ENCODE assay signal across 20 cellular contexts in the genomic region with DNA sequence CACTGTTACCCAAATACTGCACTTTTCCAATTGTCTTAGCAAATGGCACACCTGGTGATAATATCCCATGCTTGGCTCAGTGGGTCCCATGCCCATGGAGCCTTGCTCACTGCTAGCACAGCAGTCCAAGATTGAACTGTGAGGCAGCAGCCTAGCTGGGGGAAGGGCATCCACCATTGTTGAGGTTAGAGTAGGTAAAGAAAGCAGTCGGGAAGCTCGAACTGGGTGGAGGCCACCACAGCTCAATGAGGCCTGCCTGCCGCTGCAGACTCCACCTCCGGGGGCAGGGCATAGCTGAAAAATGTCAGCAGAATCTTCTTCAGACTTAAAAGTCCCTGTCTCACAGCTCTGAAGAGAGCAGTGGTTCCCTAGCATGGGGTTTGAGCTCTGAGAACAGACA. TPM values are rescaled to one million over a fixed set of nuclear protein-coding genes. Genes with fewer than 3 reads are reported as not detected.
DNase-seq lines count a peak whose midpoint lies in the region; ATAC-seq and TF ChIP-seq lines count a peak whose summit lies in the region.
"Had no signal": no experiment of that assay in that cellular context is flagged by ENCODE, and none has a peak within 500 bp of the region (broad histone marks: within the 10 kb centered on the region; RNA-seq: fewer than 3 reads in every experiment).

No MANE protein-coding gene starts in this region.

- CTCF ChIA-PET in CD4-positive, alpha-beta T cell (lab: Charles Lee), result no interaction called here

- H3K79me2 ChIP-seq in DND-41 (ENCODE audit: insufficient read depth, low read length), result no peaks in the 10 kb centered on the region

- no peak overlapping the region for H2AFZ ChIP-seq in DND-41 (ENCODE audit: low read depth, low read length)
- H2AFZ ChIP-seq: GM23248 had no signal

- H3K36me3 ChIP-seq in DND-41 (ENCODE audit: insufficient read depth, low read length), result no peaks in the 10 kb centered on the region
- H3K36me3 ChIP-seq: BLaER1 had no signal

- H3K9me3 ChIP-seq in CD4-positive, alpha-beta T cell (ENCODE audit: control insufficient read depth, low read length), result no peaks in the 10 kb centered on the region
- no peaks in the 10 kb centered on the region for H3K9me3 ChIP-seq in DND-41 (ENCODE audit: insufficient read depth, low read length, severe bottlenecking)
- H3K9me3 ChIP-seq in iPS-18c (ENCODE audit: control insufficient read depth, insufficient read depth, low read length), result no peaks in the 10 kb centered on the region
- H3K9me3 ChIP-seq: BLaER1 had no signal

- H3K4me3 ChIP-seq in DND-41 (ENCODE audit: low read depth in 1 of 2, low read length in 2 of 2), result no peak overlapping the region
- H3K4me3 ChIP-seq in iPS-18c (ENCODE audit: insufficient read depth, low read depth, low read length), result peak overlapping the region; percentile 9; the same call in 1 of the 2 replicates
- H3K4me3 ChIP-seq: BLaER1, GM23248 had no signal

- H3K9ac ChIP-seq in DND-41 (ENCODE audit: low read depth, low read length), result no peak overlapping the region
- H3K9ac ChIP-seq: BLaER1, GM23248 had no signal

- no peak overlapping the region for H3K4me3 Mint-ChIP-seq in CD4-positive, alpha-beta T cell
- H3K4me3 Mint-ChIP-seq: B cell; CD4-positive, CD25-positive, alpha-beta regulatory T cell; CD8-positive, alpha-beta memory T cell had no signal

- H3K27ac ChIP-seq in CD4-positive, alpha-beta T cell (ENCODE audit: low read depth, low read length), result no peak overlapping the region
- H3K27ac ChIP-seq in DND-41 (ENCODE audit: low read length), result no peak overlapping the region
- H3K27ac ChIP-seq in VCaP, result peak overlapping the region; percentile 86; the same call in 1 of the 2 replicates
- H3K27ac ChIP-seq: BLaER1, C4-2B, GM23248 had no signal

- POLR2A ChIA-PET in CD4-positive, alpha-beta T cell (lab: Charles Lee), result interaction anchor here (0.6 to 1.7 kb wide), 3 partner anchors 37 to 1221 kb away, joined by 3 to 4 read pairs (median 4); no protein-coding TSS in a partner anchor

- ATAC-seq in CD4-positive, alpha-beta T cell (ENCODE audit: poor library complexity), result peak; percentile 93
- ATAC-seq in DND-41 (ENCODE audit: insufficient read depth, low read depth), result no peak
- ATAC-seq: HCT116 had no signal

- H3K4me2 ChIP-seq in DND-41 (ENCODE audit: insufficient read depth, low read length), result no peak overlapping the region
- H3K4me2 ChIP-seq: BLaER1 had no signal

- H3K4me1 Mint-ChIP-seq in CD4-positive, alpha-beta T cell (ENCODE audit: low read depth), result peaks cover 23% of the 10 kb centered on the region
- H3K4me1 Mint-ChIP-seq: B cell; CD4-positive, CD25-positive, alpha-beta regulatory T cell; CD8-positive, alpha-beta memory T cell had no signal

- H3K27ac Mint-ChIP-seq in CD4-positive, alpha-beta T cell, result peak overlapping the region; percentile 69
- H3K27ac Mint-ChIP-seq: B cell; CD4-positive, CD25-positive, alpha-beta regulatory T cell; CD8-positive, alpha-beta memory T cell had no signal

- DNase-seq in CD4-positive, alpha-beta T cell, result peak in 1 of 10 experiments; percentile 56
- peak; percentile 20 for DNase-seq in DND-41
- DNase-seq in NCI-H526 treated with DMSO at 0.1 percent for 48 hours (lab: John Stamatoyannopoulos, UW), result no peak
- no peak for DNase-seq in A172 (ENCODE audit: low spot score)
- no peak for DNase-seq in cardiac septum (ENCODE audit: low spot score)
- DNase-seq: CD4-positive, CD25-positive, alpha-beta regulatory T cell; CD8-positive, alpha-beta memory T cell; DMS 273 treated with DMSO at 0.1 percent for 48 hours; DMS79; GM23248; H7 had no signal

- no peaks in the 10 kb centered on the region for H3K4me1 ChIP-seq in DND-41 (ENCODE audit: insufficient read depth, low read length)

- H3K36me3 Mint-ChIP-seq in CD4-positive, alpha-beta T cell (ENCODE audit: low read depth), result no peaks in the 10 kb centered on the region
- H3K36me3 Mint-ChIP-seq: CD4-positive, CD25-positive, alpha-beta regulatory T cell had no signal

- TF ChIP-seq CTCF in CD4-positive, alpha-beta T cell (IDR thresholded peaks at IDR 0.05), result no peak
- no peak for TF ChIP-seq CTCF in DND-41 (IDR thresholded peaks at IDR 0.05; ENCODE audit: borderline replicate concordance, extremely low read depth, low read length, poor library complexity, severe bottlenecking)
- TF ChIP-seq CTCF in VCaP (conservative IDR thresholded peaks at IDR 0.05), result no peak

- peaks cover 6% of the 10 kb centered on the region for H3K27me3 ChIP-seq in CD4-positive, alpha-beta T cell (ENCODE audit: control insufficient read depth, insufficient read depth, low read length)
- no peaks in the 10 kb centered on the region for H3K27me3 ChIP-seq in DND-41 (ENCODE audit: insufficient read depth, low read length, poor library complexity)
- H3K27me3 ChIP-seq: BLaER1 had no signal

- no peaks in the 10 kb centered on the region for H3K27me3 Mint-ChIP-seq in CD4-positive, alpha-beta T cell

- peaks cover 2% of the 10 kb centered on the region for H3K9me3 Mint-ChIP-seq in CD4-positive, alpha-beta T cell

- no peaks in the 10 kb centered on the region for H4K20me1 ChIP-seq in DND-41 (ENCODE audit: insufficient read depth, low read length)
- H4K20me1 ChIP-seq: BLaER1 had no signal

- intact Hi-C loops in CD4-positive, alpha-beta T cell (cut with DNase I, micrococcal nuclease), result no loop called here
- intact Hi-C loops in cardiac septum (cut with DNase I), result no loop called here

RNA-seq across cellular contexts. Expression of gene CST2, which starts 9.2 kb away (rescaled TPM):
- not detected for total RNA-seq in CD4-positive, alpha-beta T cell
- total RNA-seq in A172 (2014; rRNA removed; shearing (Covaris generic)), result not detected in 2 replicates
- total RNA-seq in cardiac septum, result not detected
- total RNA-seq: B cell; CD4-positive, CD25-positive, alpha-beta regulatory T cell; CD8-positive, alpha-beta memory T cell; Daoy; G401; H1; H7 had no signal

RNA-seq across cellular contexts. Expression of gene CST5, which starts 43.8 kb away (rescaled TPM):
- not detected for total RNA-seq in CD4-positive, alpha-beta T cell
- not detected in 2 replicates for total RNA-seq in A172 (2014; rRNA removed; shearing (Covaris generic))
- total RNA-seq in cardiac septum, result not detected
- total RNA-seq: B cell; CD4-positive, CD25-positive, alpha-beta regulatory T cell; CD8-positive, alpha-beta memory T cell; Daoy; G401; GM23248; H1; H7 had no signal
